13 cellular contexts compared by ENCODE assay signal in genomic region chr3:136984837-136985236, GRCh38. TPM values are rescaled to one million over a fixed set of nuclear protein-coding genes. Genes with fewer than 3 reads are reported as not detected.
A peak's percentile ranks its signal among the peaks of the same experiment; 100 is the strongest.
DNase-seq lines count a peak whose midpoint lies in the region; ATAC-seq and TF ChIP-seq lines count a peak whose summit lies in the region.
"Had no signal": no experiment of that assay in that cellular context is flagged by ENCODE, and none has a peak within 500 bp of the region (broad histone marks: within the 10 kb centered on the region; RNA-seq: fewer than 3 reads in every experiment).

No MANE protein-coding gene starts in this region.

- H2AK5ac ChIP-seq in mesendoderm (ENCODE audit: low read length): no peak overlapping the region

- WGBS in mesendoderm (ENCODE audit: extremely low coverage, insufficient coverage, low lambda C conversion rate): no CpG with 5 or more reads among the region's 3 CpGs
- WGBS in suprapubic skin: 22% methylated on average over 3 of the region's 3 CpGs
- 32 to 36% methylated on average over 3 of the region's 3 CpGs for whole genome bisulfite sequencing in aorta, 2 donors

- H2BK15ac ChIP-seq in mesendoderm (replicated peaks; ENCODE audit: low read depth): no peak overlapping the region

- H3K36me3 Mint-ChIP-seq in natural killer cell: no peaks in the 10 kb centered on the region

- H3K4me3 ChIP-seq in AG04450 (ENCODE audit: low read depth, low read length) (no peak overlapping the region), epithelial cell of esophagus (ENCODE audit: low read length) (no peak overlapping the region), mesendoderm (ENCODE audit: low read length) (no peak overlapping the region), suprapubic skin (no peak overlapping the region), aorta (ENCODE audit: low read length in 2 of 2) (no peak overlapping the region)
- H3K4me3 ChIP-seq: K562, skin epidermis had no signal

- H2BK5ac ChIP-seq in mesendoderm (ENCODE audit: low read length): no peak overlapping the region

- no peak overlapping the region for H3K56ac ChIP-seq in mesendoderm (ENCODE audit: low read length)

- CTCF ChIA-PET in AG04450 (lab: Charles Lee): interaction anchor here (1.2 to 1.6 kb wide), 2 partner anchors 232 kb away, joined by 3 to 6 read pairs; partner anchors contain the start of gene STAG1

- H3K27ac Mint-ChIP-seq in natural killer cell: no peak overlapping the region

- TF ChIP-seq POLR2A in suprapubic skin (IDR thresholded peaks at IDR 0.05): no peak

- H3K9me3 Mint-ChIP-seq in natural killer cell: no peaks in the 10 kb centered on the region

- H3K9me3 ChIP-seq in AG04450 (ENCODE audit: control insufficient read depth, insufficient read depth, low read length): no peaks in the 10 kb centered on the region; the same call in 1 of the 2 replicates
- H3K9me3 ChIP-seq in suprapubic skin: no peaks in the 10 kb centered on the region
- H3K9me3 ChIP-seq in aorta (ENCODE audit: control insufficient read depth, low read length): no peaks in the 10 kb centered on the region

- H3K4ac ChIP-seq in mesendoderm (ENCODE audit: low read depth, low read length): no peak overlapping the region

- H3K27me3 ChIP-seq in AG04450 (ENCODE audit: control insufficient read depth, insufficient read depth, low read length): no peaks in the 10 kb centered on the region
- no peaks in the 10 kb centered on the region for H3K27me3 ChIP-seq in mesendoderm (ENCODE audit: insufficient read depth, low read length, poor library complexity)
- H3K27me3 ChIP-seq in suprapubic skin: no peaks in the 10 kb centered on the region
- H3K27me3 ChIP-seq in aorta (ENCODE audit: control insufficient read depth in 1 of 2, insufficient read depth in 2 of 2, low read length in 1 of 2): no peaks in the 10 kb centered on the region

- no peak overlapping the region for H3K4me2 ChIP-seq in mesendoderm (ENCODE audit: low read length)

- H3K27me3 Mint-ChIP-seq in natural killer cell (ENCODE audit: low read depth in 2 of 2): no peaks in the 10 kb centered on the region

- H2BK120ac ChIP-seq in mesendoderm (ENCODE audit: low read depth, low read length): no peak overlapping the region

- DNase-seq in AG04450 (ENCODE audit: low read depth, low spot score) (peak; percentile 16), HuH-7 (ENCODE audit: low spot score) (peak; percentile 12), epithelial cell of esophagus (ENCODE audit: low read depth) (peak; percentile 90), mesendoderm (peak; percentile 8), suprapubic skin (ENCODE audit: low spot score in 2 of 2) (no peak), aorta (no peak), natural killer cell (no peak)
- DNase-seq: activated naive CD4-positive, alpha-beta T cell treated with anti-CD3 and anti-CD28 coated beads, Interleukin-2, amount 50 U/mL, for 16 hours; NCI-H2029 treated with DMSO at 0.1 percent for 48 hours; T-helper 9 cell had no signal

- H3K27ac ChIP-seq in AG04450 (ENCODE audit: low read depth, low read length) (no peak overlapping the region), mesendoderm (ENCODE audit: low read depth, low read length) (no peak overlapping the region), suprapubic skin (no peak overlapping the region), aorta (ENCODE audit: low read depth in 1 of 2, low read length in 2 of 2) (no peak overlapping the region)

- intact Hi-C loops in aorta (cut with DNase I) (no loop called here), natural killer cell (cut with micrococcal nuclease) (no loop called here)

- POLR2A ChIA-PET in AG04450 (lab: Yijun Ruan, JAX): interaction anchor here (0.6 to 0.9 kb wide), 2 partner anchors 231 to 788 kb away, joined by 3 to 7 read pairs; partner anchors contain the start of gene MSL2

- H3K79me2 ChIP-seq in mesendoderm (ENCODE audit: control insufficient read depth, insufficient read depth, low read length): no peaks in the 10 kb centered on the region

- H3K18ac ChIP-seq in mesendoderm (ENCODE audit: low read length): no peak overlapping the region

- no peak for TF ChIP-seq EP300 in suprapubic skin (IDR thresholded peaks at IDR 0.05)

- H3K4me1 ChIP-seq in mesendoderm (ENCODE audit: control insufficient read depth, low read depth, low read length) (no peaks in the 10 kb centered on the region), suprapubic skin (peaks cover 44% of the 10 kb centered on the region), aorta (ENCODE audit: control insufficient read depth in 1 of 2, insufficient read depth in 2 of 2, low read length in 2 of 2) (no peaks in the 10 kb centered on the region)

- no peak overlapping the region for H3K23ac ChIP-seq in mesendoderm (ENCODE audit: low read length)

- no peak overlapping the region for H3K4me3 Mint-ChIP-seq in natural killer cell

- H3K79me1 ChIP-seq in mesendoderm (ENCODE audit: low read length): no peaks in the 10 kb centered on the region

- no peak for ATAC-seq in aorta (ENCODE audit: low FRiP score)
- ATAC-seq in HG02870 (IDR thresholded peaks at IDR 0.05; ENCODE audit: unreplicated experiment): no peak
- ATAC-seq in natural killer cell: no peak
- ATAC-seq: K562 had no signal

- no peak overlapping the region for H4K8ac ChIP-seq in mesendoderm (ENCODE audit: low read depth, low read length)

- H3K9ac ChIP-seq in mesendoderm (ENCODE audit: low read length): no peak overlapping the region

- H4K5ac ChIP-seq in mesendoderm (ENCODE audit: low read length): no peak overlapping the region

- TF ChIP-seq CTCF in AG04450 (IDR thresholded peaks at IDR 0.05; ENCODE audit: low read depth, low read length) (no peak), epithelial cell of esophagus (IDR thresholded peaks at IDR 0.05; ENCODE audit: insufficient read depth, low read depth, low read length, missing control alignments) (no peak), suprapubic skin (IDR thresholded peaks at IDR 0.05) (no peak), natural killer cell (IDR thresholded peaks at IDR 0.05) (no peak)

- no peaks in the 10 kb centered on the region for H3K4me1 Mint-ChIP-seq in natural killer cell

- H3K36me3 ChIP-seq in mesendoderm (ENCODE audit: control insufficient read depth, insufficient read depth, low read length) (no peaks in the 10 kb centered on the region), suprapubic skin (no peaks in the 10 kb centered on the region), aorta (ENCODE audit: control insufficient read depth in 1 of 2, insufficient read depth in 2 of 2, low read length in 1 of 2) (no peaks in the 10 kb centered on the region)

RNA-seq across cellular contexts. Expression of gene IL20RB, which starts 27.1 kb away (rescaled TPM):
- polyA plus RNA-seq in AG04450 (2011; rRNA removed) (2.1 and 2.5 TPM in 2 replicates), aorta (under 1 TPM in 1 of 2 donors, not detected in 1; 0.90 TPM)
- polyA minus RNA-seq in AG04450 (2011; rRNA and poly(A)+ RNA removed): 1.0 and 1.9 TPM in 2 replicates
- polyA plus RNA-seq in mesendoderm (2013, experiment 1 of 2): 1.3 TPM
- 1.3 TPM for polyA plus RNA-seq in mesendoderm (2013, experiment 2 of 2)
- total RNA-seq in suprapubic skin (100 to 1,000 TPM; 218 to 274 (median 257) TPM), aorta (1 to 10 TPM; 2.9 to 3.6 TPM), natural killer cell (1 to 10 TPM; 1.9 to 3.6 (median 2.8) TPM)

Comparison
In these comparisons a context has a peak if more than half of its experiments do, and no peak if none do; other contexts are left out.
1. DNase-seq: peak in AG04450 (single experiment), HuH-7 (single experiment), epithelial cell of esophagus (single experiment) and mesendoderm (single experiment); none in suprapubic skin (0 of 2), aorta (0 of 2) and natural killer cell (single experiment).
2. RNA of gene IL20RB, which starts 27.1 kb away (total RNA-seq): 218 to 274 TPM in suprapubic skin; 2.9 to 3.6 TPM in aorta and 1.9 to 3.6 TPM in natural killer cell; every median in the first group is over 10 times any median in the second.